ENCODE assay signal across 8 cellular contexts in genomic region chr3:38039899-38040261, GRCh38. TPM values are rescaled to one million over a fixed set of nuclear protein-coding genes. Genes with fewer than 3 reads are reported as not detected.
DNase-seq lines count a peak whose midpoint lies in the region; TF ChIP-seq lines count a peak whose summit lies in the region.

No MANE protein-coding gene starts in this region.

- H3K27ac ChIP-seq in adrenal gland (no peak overlapping the region), sigmoid colon (no peak overlapping the region)

- H3K27me3 Mint-ChIP-seq in HFFc6 (ENCODE audit: insufficient read depth), result peaks cover 10% of the 10 kb centered on the region; the same call in 1 of the 2 replicates

- no peak for TF ChIP-seq EP300 in sigmoid colon (IDR thresholded peaks at IDR 0.05)

- no peaks in the 10 kb centered on the region for H3K4me1 ChIP-seq in adrenal gland (replicated peaks in 1 of 2)
- peaks cover 0 to 16% (median 13%) of the 10 kb centered on the region in 4 donors for H3K4me1 ChIP-seq in sigmoid colon

- H3K4me3 Mint-ChIP-seq in HFFc6, result peak overlapping the region; percentile 75

- DNase-seq in HFFc6 (peak; percentile 46), NOMO-1 treated with dmso at 0.1 percent for 144 hours (lab: John Stamatoyannopoulos, UW; ENCODE audit: unreplicated experiment) (peak; percentile 78), adrenal gland (peak in 6 of 7 donors; percentile 41 to 76 (median 56)), hypothalamus (lab: John Stamatoyannopoulos, UW) (peak in 33 of 51 donors; percentile 5 to 71 (median 48)), sigmoid colon (peak; percentile 85), HK-2 (ENCODE audit: unreplicated experiment) (no peak), HCEC 1CT (no peak)

- H3K9me3 ChIP-seq in adrenal gland (replicated peaks in 1 of 3), result no peaks in the 10 kb centered on the region
- no peaks in the 10 kb centered on the region for H3K9me3 ChIP-seq in sigmoid colon

- H3K9me3 Mint-ChIP-seq in HFFc6, result no peaks in the 10 kb centered on the region

- H3K27me3 ChIP-seq in adrenal gland, result no peaks in the 10 kb centered on the region
- H3K27me3 ChIP-seq in sigmoid colon, result peaks cover 0 to 5% (median 0%) of the 10 kb centered on the region in 3 donors

- intact Hi-C loops in adrenal gland (cut with DNase I) (no loop called here), sigmoid colon (cut with DNase I) (no loop called here)

- H3K4me1 Mint-ChIP-seq in HFFc6 (ENCODE audit: low read depth), result peaks cover 21% of the 10 kb centered on the region

- H3K4me3 ChIP-seq in adrenal gland, result peak overlapping the region in 1 of 4 donors; percentile 51
- peak overlapping the region; percentile 20 to 50 (median 40) for H3K4me3 ChIP-seq in sigmoid colon

- no peaks in the 10 kb centered on the region for H3K36me3 Mint-ChIP-seq in HFFc6 (ENCODE audit: low read depth)

- H3K36me3 ChIP-seq in adrenal gland (replicated peaks in 1 of 2) (no peaks in the 10 kb centered on the region), sigmoid colon (no peaks in the 10 kb centered on the region)

- 47 to 64% (median 60%) methylated on average over 11 of the region's 11 CpGs for WGBS in adrenal gland, 4 donors
- WGBS in sigmoid colon, 2 donors, result 10 to 17% methylated on average over 11 of the region's 11 CpGs

- H3K27ac Mint-ChIP-seq in HFFc6, result peak overlapping the region; percentile 38; the same call in 1 of the 2 replicates

- no peak for TF ChIP-seq POLR2A in adrenal gland (IDR thresholded peaks at IDR 0.05)
- TF ChIP-seq POLR2A in sigmoid colon (IDR thresholded peaks at IDR 0.05), result no peak

- TF ChIP-seq CTCF in GM12873 (IDR thresholded peaks at IDR 0.05; ENCODE audit: insufficient read depth, low read depth, low read length, missing control alignments) (peak; percentile 30), HFFc6 (IDR thresholded peaks at IDR 0.05) (peak; percentile 27; the same call in 1 of the 2 replicates), adrenal gland (IDR thresholded peaks at IDR 0.05) (no peak), sigmoid colon (IDR thresholded peaks at IDR 0.05) (peak in 2 of 4 experiments; percentile 15 to 17)

RNA-seq across cellular contexts. Expression of gene DLEC1, which starts 0.9 kb away (rescaled TPM):
- total RNA-seq in HFFc6 (2021; fragmentation: NEBNext Ultra II Directional; extraction: Animal tissue kit (Norgen Biotek cat#: 25700)), result under 1 TPM in 1 of 6 experiments, not detected in 5; 0.05 TPM
- total RNA-seq in adrenal gland, result 1 to 10 TPM in 5 of 8 donors, under 1 TPM in 3; 0.18 to 2.0 (median 1.1) TPM
- 1 to 10 TPM in 2 of 3 donors, under 1 TPM in 1; 0.20 to 2.0 (median 1.7) TPM for polyA plus RNA-seq in adrenal gland
- under 1 TPM; 0.16 to 0.41 (median 0.32) TPM for total RNA-seq in sigmoid colon
- polyA plus RNA-seq in sigmoid colon, result under 1 TPM; 0.42 to 0.60 (median 0.46) TPM

RNA-seq across cellular contexts. Expression of gene PLCD1, which starts 10.4 kb away (rescaled TPM):
- total RNA-seq in HFFc6 (2021; fragmentation: NEBNext Ultra II Directional; extraction: Animal tissue kit (Norgen Biotek cat#: 25700)), result 10 to 100 TPM; 11.1 to 22.4 (median 17.6) TPM
- total RNA-seq in adrenal gland (10 to 100 TPM in 7 of 8 donors, 1 to 10 TPM in 1; 9.7 to 97.3 (median 29.2) TPM), sigmoid colon (10 to 100 TPM; 10.3 to 22.7 (median 14.2) TPM)
- polyA plus RNA-seq in adrenal gland (10 to 100 TPM; 11.3 to 42.7 (median 40.9) TPM), sigmoid colon (100 to 1,000 TPM in 1 of 3 donors, 10 to 100 TPM in 2; 29.0 to 139 (median 85.9) TPM)

RNA-seq across cellular contexts. Expression of gene VILL, which starts 49.3 kb away (rescaled TPM):
- total RNA-seq in HFFc6 (2021; fragmentation: NEBNext Ultra II Directional; extraction: Animal tissue kit (Norgen Biotek cat#: 25700)), result 1 to 10 TPM; 3.5 to 4.6 (median 3.7) TPM
- total RNA-seq in adrenal gland (1 to 10 TPM; 2.5 to 8.0 (median 6.5) TPM), sigmoid colon (1 to 10 TPM; 5.3 to 8.3 (median 6.6) TPM)
- polyA plus RNA-seq in adrenal gland (10 to 100 TPM in 1 of 3 donors, 1 to 10 TPM in 2; 1.7 to 18.0 (median 9.7) TPM), sigmoid colon (100 to 1,000 TPM in 1 of 3 donors, 10 to 100 TPM in 2; 81.7 to 175 (median 97.0) TPM)

Comparison
In these comparisons a context has a peak if more than half of its experiments do, and no peak if none do; other contexts are left out.
1. CTCF ChIP-seq: peak in GM12873 (single experiment) and HFFc6 (single experiment); none in adrenal gland (0 of 6).
2. DNase-seq: peak in HFFc6 (single experiment), NOMO-1 treated with dmso at 0.1 percent for 144 hours (single experiment), adrenal gland (6 of 7), hypothalamus (33 of 51) and sigmoid colon (single experiment); none in HK-2 (single experiment) and HCEC 1CT (single experiment).